ENCODE assay signal across 22 cellular contexts in genomic region chrX:73758253-73758652, GRCh38.
DNase-seq lines count a peak whose midpoint lies in the region; ATAC-seq and TF ChIP-seq lines count a peak whose summit lies in the region.
"Had no signal": no experiment of that assay in that cellular context is flagged by ENCODE, and none has a peak within 500 bp of the region (broad histone marks: within the 10 kb centered on the region; RNA-seq: fewer than 3 reads in every experiment).

No MANE protein-coding gene starts in this region.

- 50 to 53% methylated on average over 6 of the region's 6 CpGs for WGBS in lower leg skin, 2 donors

- DNase-seq in DMS114 treated with DMSO at 0.1 percent for 48 hours (lab: John Stamatoyannopoulos, UW; ENCODE audit: unreplicated experiment) (no peak), lower leg skin (ENCODE audit: low spot score in 2 of 2) (no peak)
- DNase-seq in activated CD4-positive, alpha-beta T cell treated with anti-CD3 and anti-CD28 coated beads, Interleukin-2, amount 50 U/mL, for 1 hour, result no peak
- DNase-seq: activated naive CD8-positive, alpha-beta T cell treated with anti-CD3 and anti-CD28 coated beads for 36 hours; activated T-cell treated with anti-CD3 and anti-CD28 coated beads, Interleukin-2, amount 50 U/mL, for 48 hours; body of pancreas; CD8-positive, alpha-beta memory T cell; DND-41; glutamatergic neuron; GOT3; left ventricle myocardium inferior; NCI-H187; NCI-H446 treated with DMSO at 0.1 percent for 48 hours; T-helper 2 cell; WERI-Rb-1 had no signal

- TF ChIP-seq POLR2A in lower leg skin (IDR thresholded peaks at IDR 0.05), result no peak

- peaks cover 59% of the 10 kb centered on the region for H3K4me1 ChIP-seq in KMS-11 (ENCODE audit: low read depth, poor library complexity, severe bottlenecking)
- H3K4me1 ChIP-seq: body of pancreas, left ventricle myocardium inferior, prostate gland had no signal

- no peak overlapping the region for H3K4me3 ChIP-seq in KMS-11 (IDR thresholded peaks at IDR 0.05; ENCODE audit: insufficient read depth, low read depth, low read length)
- no peak overlapping the region for H3K4me3 ChIP-seq in lower leg skin (ENCODE audit: low read depth, poor library complexity, severe bottlenecking)
- H3K4me3 ChIP-seq: body of pancreas, left ventricle myocardium inferior, neural progenitor cell, prostate gland had no signal

- H2AFZ ChIP-seq in KMS-11 (ENCODE audit: low read depth), result peak overlapping the region; percentile 73; the same call in 1 of the 2 replicates
- H2AFZ ChIP-seq: neural progenitor cell had no signal

- H3K4me2 ChIP-seq in KMS-11, result peak overlapping the region; percentile 47
- H3K4me2 ChIP-seq: neural progenitor cell had no signal

- TF ChIP-seq CTCF in KMS-11 (conservative IDR thresholded peaks at IDR 0.05; ENCODE audit: low read depth, low read length), result no peak
- no peak for TF ChIP-seq CTCF in lower leg skin (IDR thresholded peaks at IDR 0.05)

- H4K20me1 ChIP-seq in KMS-11 (ENCODE audit: insufficient read depth), result no peaks in the 10 kb centered on the region

- peak overlapping the region; percentile 72 for H3K27ac ChIP-seq in KMS-11
- H3K27ac ChIP-seq: body of pancreas, left ventricle myocardium inferior, neural progenitor cell, prostate gland, WERI-Rb-1 had no signal

- H3K9ac ChIP-seq in KMS-11, result peak overlapping the region; percentile 53
- H3K9ac ChIP-seq: neural progenitor cell had no signal

- no peaks in the 10 kb centered on the region for H3K79me2 ChIP-seq in KMS-11 (ENCODE audit: insufficient read depth, low read depth)

- ATAC-seq in GM18511 (IDR thresholded peaks at IDR 0.05; ENCODE audit: unreplicated experiment) (peak; percentile 93), GM19463 (IDR thresholded peaks at IDR 0.05; ENCODE audit: unreplicated experiment) (peak; percentile 86), HG02885 (IDR thresholded peaks at IDR 0.05; ENCODE audit: poor library complexity, unreplicated experiment) (peak; percentile 82), GM18517 (IDR thresholded peaks at IDR 0.05; ENCODE audit: unreplicated experiment) (no peak)
- ATAC-seq: body of pancreas had no signal

- H3K36me3 ChIP-seq in KMS-11 (ENCODE audit: insufficient read depth), result no peaks in the 10 kb centered on the region
- H3K36me3 ChIP-seq: left ventricle myocardium inferior, neural progenitor cell, prostate gland, WERI-Rb-1 had no signal

- H3K27me3 ChIP-seq in KMS-11 (ENCODE audit: insufficient read depth, low read depth), result no peaks in the 10 kb centered on the region
- H3K27me3 ChIP-seq: body of pancreas, neural progenitor cell had no signal

- intact Hi-C loops in lower leg skin (cut with DNase I; ENCODE audit: low total_unique reads), result no loop called here
